Comparison of ENCODE assay signal across 26 cellular contexts in genomic region chr17:56652608-56653007, GRCh38. TPM values are rescaled to one million over a fixed set of nuclear protein-coding genes. Genes with fewer than 3 reads are reported as not detected.
"Had no signal": no experiment of that assay in that cellular context is flagged by ENCODE, and none has a peak within 500 bp of the region (broad histone marks: within the 10 kb centered on the region; RNA-seq: fewer than 3 reads in every experiment).

No MANE protein-coding gene starts in this region.

- H3K9ac ChIP-seq: SK-N-SH had no signal

- H3K4me3 ChIP-seq: ascending aorta, cardiac muscle cell, SJSA1 had no signal

- H3K9me3 ChIP-seq: SJSA1, SK-N-SH had no signal

- DNase-seq: activated CD4-positive, alpha-beta T cell treated with anti-CD3 and anti-CD28 coated beads, Interleukin-2, amount 10 ng/mL, durations not matched to agents 24 days and 14 days; activated CD4-positive, alpha-beta T cell treated with anti-CD3 and anti-CD28 coated beads, Interleukin-2, amount 50 U/mL, for 4 hours; activated CD8-positive, alpha-beta T cell treated with anti-CD3 and anti-CD28 coated beads for 36 hours; activated gamma-delta T cell; activated naive CD4-positive, alpha-beta T cell treated with Interleukin-2 at 50 U/mL for 16 hours; activated naive CD8-positive, alpha-beta T cell treated with anti-CD3 and anti-CD28 coated beads, Interleukin-2, amount 10 ng/mL, durations not matched to agents 7 days and 5 days; activated T-cell treated with anti-CD3 and anti-CD28 coated beads, Interleukin-2, amount 50 U/mL, for 1 hour; amygdala; Karpas-422; NCI-H1105; NCI-H1417 treated with DMSO at 0.1 percent for 48 hours; NCI-H187 treated with DMSO at 0.1 percent for 48 hours; NCI-H2081; NCI-H226; NCI-H446 treated with DMSO at 0.1 percent for 48 hours; NCI-H524; NCI-H69; NK-92 treated with Interleukin-12 subunit alpha and Interleukin-12 subunit beta, amount 100 ng/mL, for 24 hours; RPMI8226; SHP77 treated with DMSO at 0.1 percent for 48 hours; SK-N-SH had no signal

- H3K27me3 ChIP-seq: ascending aorta, cardiac muscle cell, SJSA1 had no signal

- H3K36me3 ChIP-seq: ascending aorta, cardiac muscle cell, SJSA1 had no signal

- H3K4me1 ChIP-seq: ascending aorta, SJSA1 had no signal

- H3K9me2 ChIP-seq: SK-N-SH had no signal

- FAIRE-seq: TTC549 had no signal

- H3K4me2 ChIP-seq: SK-N-SH had no signal

- H3K27ac ChIP-seq: ascending aorta, cardiac muscle cell, SJSA1 had no signal

RNA-seq across cellular contexts. Expression of gene NOG, which starts 59.1 kb away (rescaled TPM):
- total RNA-seq: activated T-helper 2 cell treated with anti-CD3 and anti-CD28 coated beads, Interferon-gamma antibody, Interleukin-2, Interleukin-4, amounts not matched to agents 10 μg/mL and 5 μg/mL and 100 μg/mL, durations not matched to agents 14 hours and 24 hours and 36 hours; ascending aorta had no signal
